Comparison of ENCODE assay signal across 8 cellular contexts in the genomic region with DNA sequence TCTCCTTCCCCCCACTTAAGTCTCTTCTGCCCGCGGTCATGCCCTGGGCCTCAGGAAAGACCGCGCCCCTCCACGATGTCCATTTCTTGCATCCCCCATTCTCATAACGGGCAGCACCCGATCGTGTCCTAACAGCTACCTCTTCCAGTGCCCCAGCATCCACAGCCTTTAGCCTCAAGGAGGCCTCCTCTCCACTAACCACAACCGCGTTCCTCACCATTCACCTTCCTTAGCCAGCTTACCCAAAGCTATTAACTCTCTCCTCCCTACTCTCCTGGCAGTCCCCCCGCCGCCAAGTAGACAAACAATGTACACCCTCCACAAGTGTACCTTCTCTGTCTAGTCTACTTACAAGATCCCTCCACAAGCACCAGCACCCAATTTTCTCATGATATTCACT. TPM values are rescaled to one million over a fixed set of nuclear protein-coding genes. Genes with fewer than 3 reads are reported as not detected.
DNase-seq lines count a peak whose midpoint lies in the region; ATAC-seq and TF ChIP-seq lines count a peak whose summit lies in the region.

No MANE protein-coding gene starts in this region.

- H3K9me3 ChIP-seq in mucosa of rectum (ENCODE audit: control insufficient read depth in 2 of 2, low read length in 2 of 2) = no peaks in the 10 kb centered on the region

- intact Hi-C loops in dorsolateral prefrontal cortex (cut with DNase I) = loop anchor here (10.0 kb wide), 4 partner anchors 157 to 1603 kb away; a partner anchor contains a TSS

- H3K4me3 ChIP-seq in dorsolateral prefrontal cortex (peak overlapping the region; percentile 36 to 75 (median 66)), mucosa of rectum (ENCODE audit: low read length in 2 of 2) (peak overlapping the region; percentile 75 to 83)

- H3K27ac ChIP-seq in dorsolateral prefrontal cortex (peak overlapping the region; percentile 6 to 96 (median 90)), mucosa of rectum (ENCODE audit: low read depth in 2 of 2, low read length in 2 of 2) (peak overlapping the region; percentile 90 to 93)

- no peaks in the 10 kb centered on the region for H3K36me3 ChIP-seq in mucosa of rectum (ENCODE audit: control insufficient read depth in 2 of 2, insufficient read depth in 2 of 2, low read length in 2 of 2)

- TF ChIP-seq CTCF in dorsolateral prefrontal cortex (IDR thresholded peaks at IDR 0.05 in 54 of 56, conservative IDR thresholded peaks at IDR 0.05 in 2 of 56; ENCODE audit: low read depth in 1 of 56, partially characterized antibody in 56 of 56) = no peak

- DNase-seq in EL (peak; percentile 3), OCI-M1 (lab: John Stamatoyannopoulos, UW) (peak; percentile 5), dorsolateral prefrontal cortex (no peak), COR-L47 (lab: John Stamatoyannopoulos, UW) (no peak), A172 (ENCODE audit: low spot score) (no peak)
- no peak for DNase-seq in activated CD4-positive, CD25-positive, alpha-beta regulatory T cell (lab: John Stamatoyannopoulos, UW)

- peaks cover 0 to 49% (median 8%) of the 10 kb centered on the region in 45 donors for H3K27me3 ChIP-seq in dorsolateral prefrontal cortex
- no peaks in the 10 kb centered on the region for H3K27me3 ChIP-seq in mucosa of rectum (ENCODE audit: control insufficient read depth in 2 of 2, insufficient read depth in 2 of 2, low read length in 2 of 2)

- peaks cover 0 to 2% of the 10 kb centered on the region in 2 donors for H3K4me1 ChIP-seq in mucosa of rectum (ENCODE audit: control insufficient read depth in 2 of 2, insufficient read depth in 2 of 2, low read length in 2 of 2)

- peak overlapping the region; percentile 63 to 83 for H3K9ac ChIP-seq in mucosa of rectum (ENCODE audit: low read depth in 1 of 2, low read length in 2 of 2)

- no peak for ATAC-seq in HG02885 (IDR thresholded peaks at IDR 0.05; ENCODE audit: poor library complexity, unreplicated experiment)

RNA-seq across cellular contexts. Expression of a gene that starts 58.6 kb away (rescaled TPM):
- not detected for total RNA-seq in dorsolateral prefrontal cortex
- 3.0 and 8.1 TPM in 2 replicates for total RNA-seq in A172 (2014; rRNA removed; shearing (Covaris generic))

Comparison
In these comparisons a context has a peak if more than half of its experiments do, and no peak if none do; other contexts are left out.
1. DNase-seq: peak in EL (single experiment) and OCI-M1 (single experiment); none in dorsolateral prefrontal cortex (0 of 10), COR-L47 (single experiment), A172 (single experiment) and activated CD4-positive, CD25-positive, alpha-beta regulatory T cell (0 of 4).